ENCODE assay signal across 28 cellular contexts in the genomic region with DNA sequence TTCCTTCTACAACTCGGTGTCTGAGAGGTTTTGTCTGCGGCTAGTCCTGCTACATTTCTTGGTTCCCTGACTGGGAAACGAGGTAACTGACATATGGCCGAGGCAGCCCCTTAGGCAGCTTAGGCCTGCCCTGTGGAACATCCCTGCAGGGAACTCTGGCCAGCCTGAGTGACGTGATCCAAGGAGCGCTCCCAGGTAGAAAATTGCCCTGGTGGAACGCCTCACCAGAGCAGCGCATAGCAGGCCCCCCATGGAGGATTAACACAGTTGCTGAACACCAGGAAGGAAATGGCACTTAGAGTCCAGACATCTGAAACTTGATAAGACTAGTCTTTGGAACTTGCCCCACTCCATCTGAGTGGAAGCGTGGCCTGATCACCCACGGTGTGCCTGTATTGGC.
"Had no signal": no experiment of that assay in that cellular context is flagged by ENCODE, and none has a peak within 500 bp of the region (broad histone marks: within the 10 kb centered on the region; RNA-seq: fewer than 3 reads in every experiment).

No MANE protein-coding gene starts in this region.

- H3K9me3 ChIP-seq: left lung, ovary, right atrium auricular region, right lobe of liver, stomach, thoracic aorta, tibial artery, upper lobe of right lung had no signal

- H3K27me3 Mint-ChIP-seq: naive B cell; progenitor cell of endocrine pancreas; stimulated activated naive B cell treated with anti-CD40 and anti-IgM and Interleukin-4, amounts not matched to agents 10 μg/mL and 1 μg/mL and 100 μg/mL, for 72 hours had no signal

- ATAC-seq: left colon; left lung; natural killer cell; right lobe of liver; stimulated activated naive B cell treated with anti-CD40 and anti-IgM and Interleukin-4, amounts not matched to agents 10 μg/mL and 1 μg/mL and 100 μg/mL, for 72 hours; stimulated activated naive CD8-positive, alpha-beta T cell treated with anti-CD3 and anti-CD28 coated beads, Interleukin-15, Interleukin-2, amounts not matched to agents 100 U/mL and 50 U/mL, for 24 hours; upper lobe of right lung had no signal

- H3K4me3 Mint-ChIP-seq: immature natural killer cell; mesothelial cell of epicardium; naive B cell; natural killer cell; nephron progenitor cell; neural progenitor cell; stimulated activated naive B cell treated with anti-CD40 and anti-IgM and Interleukin-4, amounts not matched to agents 10 μg/mL and 1 μg/mL and 100 μg/mL, for 72 hours had no signal

- H3K27ac Mint-ChIP-seq: immature natural killer cell; mesothelial cell of epicardium; naive B cell; natural killer cell; nephron progenitor cell; progenitor cell of endocrine pancreas; stimulated activated naive B cell treated with anti-CD40 and anti-IgM and Interleukin-4, amounts not matched to agents 10 μg/mL and 1 μg/mL and 100 μg/mL, for 72 hours had no signal

- DNase-seq: hippocampal formation; immature natural killer cell; kidney; left colon; left lung; mesendoderm; naive B cell; natural killer cell; nephron progenitor cell; ovary; right lobe of liver; stimulated activated CD4-positive, alpha-beta T cell treated with anti-CD3 and anti-CD28 coated beads, Interleukin-12 subunit alpha, Interleukin-12 subunit beta, amount 100 ng/mL, for 4 hours; stimulated activated CD4-positive, alpha-beta T cell treated with anti-CD3 and anti-CD28 coated beads, Interleukin-15, amount 100 ng/mL, for 24 hours; stimulated activated CD4-positive, alpha-beta T cell treated with anti-CD3 and anti-CD28 coated beads, Interleukin-2, amount 100 ng/mL, for 24 hours; stimulated activated CD4-positive, alpha-beta T cell treated with anti-CD3 and anti-CD28 coated beads, Interleukin-4, amount 100 ng/mL, for 1 hour; stimulated activated naive B cell treated with anti-CD40 and anti-IgM and Interleukin-4, amounts not matched to agents 10 μg/mL and 1 μg/mL and 100 μg/mL, for 72 hours; stimulated activated naive CD8-positive, alpha-beta T cell treated with anti-CD3 and anti-CD28 coated beads, Interleukin-15, Interleukin-2, amounts not matched to agents 100 U/mL and 50 U/mL, for 24 hours; stomach; tibial artery; trophoblast cell; upper lobe of right lung had no signal

- H3K4me3 ChIP-seq: left lung, lung, neural progenitor cell, ovary, right atrium auricular region, right lobe of liver, smooth muscle cell, stomach, thoracic aorta, tibial artery, upper lobe of right lung had no signal

- H3K36me3 ChIP-seq: left lung, neural progenitor cell, ovary, right atrium auricular region, right lobe of liver, stomach, thoracic aorta, tibial artery, upper lobe of right lung had no signal

- H3K4me1 ChIP-seq: left lung, neural progenitor cell, right atrium auricular region, right lobe of liver, stomach, tibial artery, upper lobe of right lung had no signal

- H3K4me1 Mint-ChIP-seq: immature natural killer cell, mesothelial cell of epicardium, naive B cell, natural killer cell, nephron progenitor cell, neural progenitor cell had no signal

- H3K9ac ChIP-seq: neural progenitor cell had no signal

- H2AFZ ChIP-seq: neural progenitor cell had no signal

- H3K4me2 ChIP-seq: neural progenitor cell, smooth muscle cell had no signal

- H3K27ac ChIP-seq: left lung, neural progenitor cell, ovary, right atrium auricular region, right lobe of liver, stomach, thoracic aorta, tibial artery, upper lobe of right lung had no signal

- H3K27me3 ChIP-seq: left lung, neural progenitor cell, ovary, right atrium auricular region, right lobe of liver, stomach, tibial artery, upper lobe of right lung had no signal

- H3K36me3 Mint-ChIP-seq: immature natural killer cell; mesothelial cell of epicardium; naive B cell; neural progenitor cell; stimulated activated naive B cell treated with anti-CD40 and anti-IgM and Interleukin-4, amounts not matched to agents 10 μg/mL and 1 μg/mL and 100 μg/mL, for 72 hours had no signal
